ENCODE assay signal across 33 cellular contexts in genomic region chr10:130546841-130547240, GRCh38.
A peak's percentile ranks its signal among the peaks of the same experiment; 100 is the strongest.
DNase-seq lines count a peak whose midpoint lies in the region; ATAC-seq and TF ChIP-seq lines count a peak whose summit lies in the region.
"Had no signal": no experiment of that assay in that cellular context is flagged by ENCODE, and none has a peak within 500 bp of the region (broad histone marks: within the 10 kb centered on the region; RNA-seq: fewer than 3 reads in every experiment).

No MANE protein-coding gene starts in this region.

- intact Hi-C loops in MCF 10A (cut with micrococcal nuclease): loop anchor here (1.0 kb wide), 1 partner anchor 1328 kb away; no protein-coding TSS in a partner anchor
- intact Hi-C loops in mammary epithelial cell (cut with micrococcal nuclease): loop anchor here (10.0 kb wide), 1 partner anchor 768 kb away; the partner anchor contains the start of gene TCERG1L
- intact Hi-C loops in esophagus muscularis mucosa (cut with DNase I): no loop called here

- WGBS in mammary epithelial cell (ENCODE audit: low coverage, missing lambda C conversion rate): 12% methylated on average over 5 of the region's 7 CpGs
- no CpG with 5 or more reads among the region's 7 CpGs for WGBS in H9 (ENCODE audit: extremely low coverage, insufficient read length, low lambda C conversion rate)
- 91% methylated on average over 7 of the region's 7 CpGs for WGBS in esophagus muscularis mucosa

- H3K4me3 ChIP-seq in mammary epithelial cell (replicated peaks in 1 of 3; ENCODE audit: insufficient read depth in 1 of 3, low read depth in 2 of 3, low read length in 3 of 3): no peak overlapping the region
- H3K4me3 ChIP-seq in BLaER1: no peak overlapping the region
- no peak overlapping the region for H3K4me3 ChIP-seq in esophagus muscularis mucosa
- H3K4me3 ChIP-seq: A549; BLaER1 treated with 17β-estradiol and CSF1 and Interleukin-3, amounts not matched to agents 10 nM and 100 nM had no signal

- no peak overlapping the region for H4K91ac ChIP-seq in H9 (ENCODE audit: insufficient read length, low read depth, low read length)

- no peak overlapping the region for H2AFZ ChIP-seq in mammary epithelial cell (ENCODE audit: low read depth, low read length)
- no peak overlapping the region for H2AFZ ChIP-seq in H9 (ENCODE audit: low read length)

- H3K79me2 ChIP-seq in mammary epithelial cell (ENCODE audit: insufficient read depth, low read length) (no peaks in the 10 kb centered on the region), H9 (ENCODE audit: insufficient read depth, low read length) (no peaks in the 10 kb centered on the region)

- H3K79me1 ChIP-seq in H9 (ENCODE audit: insufficient read depth, low read depth, low read length, poor library complexity, severe bottlenecking): no peaks in the 10 kb centered on the region

- no peaks in the 10 kb centered on the region for H3K9me3 Mint-ChIP-seq in MCF 10A (ENCODE audit: unreplicated experiment)
- H3K9me3 Mint-ChIP-seq in H9: no peaks in the 10 kb centered on the region
- H3K9me3 Mint-ChIP-seq: CD4-positive, alpha-beta T cell; CD4-positive, CD25-positive, alpha-beta regulatory T cell; CD8-positive, alpha-beta T cell had no signal

- no peak overlapping the region for H3K9ac ChIP-seq in mammary epithelial cell (ENCODE audit: insufficient read depth, low read length)
- no peak overlapping the region for H3K9ac ChIP-seq in BLaER1
- H3K9ac ChIP-seq in H9 (ENCODE audit: extremely low read depth, insufficient read length, low read length): no peak overlapping the region
- H3K9ac ChIP-seq: BLaER1 treated with 17β-estradiol and CSF1 and Interleukin-3, amounts not matched to agents 10 nM and 100 nM had no signal

- H3K9me3 ChIP-seq in mammary epithelial cell (replicated peaks; ENCODE audit: insufficient read depth, low read length): peaks cover 30% of the 10 kb centered on the region
- H3K9me3 ChIP-seq in BLaER1: peaks cover 13% of the 10 kb centered on the region
- H3K9me3 ChIP-seq in H9 (ENCODE audit: control insufficient read depth, low read depth, low read length): no peaks in the 10 kb centered on the region
- H3K9me3 ChIP-seq in esophagus muscularis mucosa: no peaks in the 10 kb centered on the region
- H3K9me3 ChIP-seq: A549, BE2C, Caco-2 had no signal

- H3K36me3 Mint-ChIP-seq in MCF 10A (ENCODE audit: insufficient read depth, unreplicated experiment) (no peaks in the 10 kb centered on the region), H9 (ENCODE audit: insufficient read depth in 1 of 3, low read depth in 3 of 3) (no peaks in the 10 kb centered on the region)
- H3K36me3 Mint-ChIP-seq: CD14-positive monocyte; CD4-positive, alpha-beta memory T cell; CD4-positive, CD25-positive, alpha-beta regulatory T cell; CD8-positive, alpha-beta memory T cell; CD8-positive, alpha-beta T cell had no signal

- H3K23me2 ChIP-seq in H9 (ENCODE audit: insufficient read length, low read depth, low read length, poor library complexity, severe bottlenecking): no peaks in the 10 kb centered on the region

- H3K56ac ChIP-seq in H9 (ENCODE audit: insufficient read length, low read depth, low read length): no peak overlapping the region

- H3K4me3 Mint-ChIP-seq in MCF 10A (ENCODE audit: unreplicated experiment) (no peak overlapping the region), H9 (no peak overlapping the region)
- H3K4me3 Mint-ChIP-seq: B cell; CD14-positive monocyte; CD4-positive, alpha-beta memory T cell; CD4-positive, alpha-beta T cell; CD4-positive, CD25-positive, alpha-beta regulatory T cell; CD8-positive, alpha-beta memory T cell; CD8-positive, alpha-beta T cell had no signal

- dilution Hi-C loops in mammary epithelial cell (cut with HindIII; ENCODE audit: low sequenced_read_pairs): no loop called here

- H3K27ac Mint-ChIP-seq in MCF 10A (ENCODE audit: low read depth, unreplicated experiment) (peak overlapping the region; percentile 6), H9 (no peak overlapping the region)
- H3K27ac Mint-ChIP-seq: B cell; CD14-positive monocyte; CD4-positive, alpha-beta memory T cell; CD4-positive, alpha-beta T cell; CD4-positive, CD25-positive, alpha-beta regulatory T cell; CD8-positive, alpha-beta memory T cell; CD8-positive, alpha-beta T cell had no signal

- H2BK120ac ChIP-seq in H9 (ENCODE audit: low read depth, low read length, poor library complexity, severe bottlenecking): no peak overlapping the region

- no peak overlapping the region for H2AK5ac ChIP-seq in H9 (ENCODE audit: insufficient read length, low read length)

- H2BK12ac ChIP-seq in H9 (ENCODE audit: insufficient read length, low read depth, low read length): no peak overlapping the region

- TF ChIP-seq CTCF in MCF 10A (IDR thresholded peaks at IDR 0.05; ENCODE audit: unreplicated experiment) (no peak), mammary epithelial cell (conservative IDR thresholded peaks at IDR 0.05 in 1 of 2, IDR thresholded peaks at IDR 0.05 in 1 of 2; ENCODE audit: extremely low read depth in 1 of 2, insufficient read depth in 1 of 2, low read depth in 1 of 2, low read length in 2 of 2) (no peak), H9 (conservative IDR thresholded peaks at IDR 0.05) (no peak), esophagus muscularis mucosa (IDR thresholded peaks at IDR 0.05) (no peak)

- H2BK5ac ChIP-seq in H9 (ENCODE audit: insufficient read length, low read length): no peak overlapping the region

- no peak overlapping the region for H3K23ac ChIP-seq in H9 (ENCODE audit: insufficient read length, low read depth, low read length)

- H3K4me1 ChIP-seq in mammary epithelial cell (ENCODE audit: insufficient read depth, low read length): no peaks in the 10 kb centered on the region
- peaks cover 34% of the 10 kb centered on the region for H3K4me1 ChIP-seq in BLaER1
- H3K4me1 ChIP-seq in H9 (ENCODE audit: insufficient read depth, low read length): no peaks in the 10 kb centered on the region; the same call in 1 of the 2 replicates
- H3K4me1 ChIP-seq in esophagus muscularis mucosa: no peaks in the 10 kb centered on the region
- H3K4me1 ChIP-seq: A549, BE2C, Caco-2 had no signal

- no peak overlapping the region for H3K4me2 ChIP-seq in mammary epithelial cell (ENCODE audit: insufficient read depth, low read depth, low read length)
- 0 out of 2 replicates have a peak overlapping the region, but pooled peaks have one; percentile 59 for H3K4me2 ChIP-seq in BLaER1
- no peak overlapping the region for H3K4me2 ChIP-seq in H9 (ENCODE audit: insufficient read depth, insufficient read length, low read length)
- H3K4me2 ChIP-seq: A549 had no signal

- no peak overlapping the region for H3K27ac ChIP-seq in mammary epithelial cell (ENCODE audit: insufficient read depth, low read depth, low read length)
- no peak overlapping the region for H3K27ac ChIP-seq in BLaER1
- no peak overlapping the region for H3K27ac ChIP-seq in H9 (ENCODE audit: insufficient read length, low read depth, low read length)
- no peak overlapping the region for H3K27ac ChIP-seq in esophagus muscularis mucosa (replicated peaks in 1 of 4)
- H3K27ac ChIP-seq: 22Rv1; A549; BLaER1 treated with 17β-estradiol and CSF1 and Interleukin-3, amounts not matched to agents 10 nM and 100 nM; C4-2B had no signal

- no peak overlapping the region for H3K18ac ChIP-seq in H9 (ENCODE audit: insufficient read length, low read depth, low read length)

- no peak for TF ChIP-seq POLR2A in esophagus muscularis mucosa (IDR thresholded peaks at IDR 0.05; ENCODE audit: low read depth)

- TF ChIP-seq EP300 in esophagus muscularis mucosa (IDR thresholded peaks at IDR 0.05): no peak

- H2BK20ac ChIP-seq in H9 (ENCODE audit: low read depth, low read length, poor library complexity, severe bottlenecking): no peak overlapping the region

- H3K27me3 Mint-ChIP-seq in MCF 10A (ENCODE audit: insufficient read depth, unreplicated experiment) (no peaks in the 10 kb centered on the region), H9 (ENCODE audit: low read depth) (peaks cover 10% of the 10 kb centered on the region)
- H3K27me3 Mint-ChIP-seq: CD4-positive, CD25-positive, alpha-beta regulatory T cell; CD8-positive, alpha-beta memory T cell had no signal

- CTCF ChIA-PET in MCF 10A (lab: Yijun Ruan, JAX): interaction anchor here (0.5 to 1.8 kb wide), 4 partner anchors 632 to 1239 kb away, joined by 3 to 5 read pairs (median 3); no protein-coding TSS in a partner anchor
- CTCF ChIA-PET in mammary epithelial cell (lab: Charles Lee; ENCODE audit: low non-redundant PET): no interaction called here

- H3K27me3 ChIP-seq in mammary epithelial cell (ENCODE audit: insufficient read depth, low read length) (no peaks in the 10 kb centered on the region), BLaER1 (no peaks in the 10 kb centered on the region), H9 (ENCODE audit: insufficient read depth, low read length) (no peaks in the 10 kb centered on the region), esophagus muscularis mucosa (peaks cover 0 to 51% (median 0%) of the 10 kb centered on the region in 4 donors)
- H3K27me3 ChIP-seq: BE2C; BLaER1 treated with 17β-estradiol and CSF1 and Interleukin-3, amounts not matched to agents 10 nM and 100 nM had no signal

- H3T11ph ChIP-seq in H9 (ENCODE audit: low read length): no peak overlapping the region

- no peak overlapping the region for H3K4ac ChIP-seq in H9 (ENCODE audit: low read depth, low read length)

- H3K4me1 Mint-ChIP-seq in MCF 10A (ENCODE audit: insufficient read depth, unreplicated experiment) (peaks cover 13% of the 10 kb centered on the region), H9 (peaks cover 11 to 14% of the 10 kb centered on the region in 2 experiments)
- H3K4me1 Mint-ChIP-seq: B cell; CD14-positive monocyte; CD4-positive, alpha-beta memory T cell; CD4-positive, CD25-positive, alpha-beta regulatory T cell; CD8-positive, alpha-beta memory T cell had no signal

- H4K8ac ChIP-seq in H9 (replicated peaks; ENCODE audit: insufficient read length, low read depth, low read length): no peak overlapping the region

- H4K20me1 ChIP-seq in mammary epithelial cell (ENCODE audit: insufficient read depth, low read length): no peaks in the 10 kb centered on the region
- H4K20me1 ChIP-seq in BLaER1: no peaks in the 10 kb centered on the region
- no peaks in the 10 kb centered on the region for H4K20me1 ChIP-seq in H9 (ENCODE audit: control insufficient read depth, insufficient read depth, insufficient read length)
- H4K20me1 ChIP-seq: BLaER1 treated with 17β-estradiol and CSF1 and Interleukin-3, amounts not matched to agents 10 nM and 100 nM had no signal

- DNase-seq in MCF 10A (ENCODE audit: unreplicated experiment) (no peak), mammary epithelial cell (no peak), H9 (peak; percentile 14), esophagus muscularis mucosa (ENCODE audit: extremely low spot score) (peak; percentile 79), kidney tubule cell (ENCODE audit: low spot score) (no peak)
- DNase-seq in stimulated activated CD4-positive, alpha-beta T cell treated with anti-CD3 and anti-CD28 coated beads, Interleukin-4, amount 100 ng/mL, for 1 hour: no peak
- DNase-seq: 8988T; ACHN; AML-193; BE2C; C1 segment of cervical spinal cord; Caco-2; Calu3; CD4-positive, alpha-beta memory T cell; CD4-positive, alpha-beta T cell; CD4-positive, CD25-positive, alpha-beta regulatory T cell; CD8-positive, alpha-beta memory T cell; CD8-positive, alpha-beta T cell; COR-L47; DMS 273 treated with DMSO at 0.1 percent for 48 hours; DMS153; DMS79; DMS79 treated with DMSO at 0.1 percent for 48 hours; DND-41; EL had no signal

- in situ Hi-C loops in mammary epithelial cell (cut with MboI; ENCODE audit: low sequenced_read_pairs in 2 of 2): no loop called here

- POLR2A ChIA-PET in MCF 10A (lab: Yijun Ruan, JAX): no interaction called here

- BruUV-seq in MCF 10A (replicated peaks; lab: Mats Ljungman, UMichigan) (no TSS peak), mammary epithelial cell (replicated peaks; lab: Mats Ljungman, UMichigan) (no TSS peak)

- no peak overlapping the region for H3K14ac ChIP-seq in H9 (ENCODE audit: insufficient read depth, low read length)

- ATAC-seq in GM18520 (IDR thresholded peaks at IDR 0.05; ENCODE audit: unreplicated experiment): no peak
- ATAC-seq: CD8-positive, alpha-beta T cell had no signal

- H2BK15ac ChIP-seq in H9 (ENCODE audit: low read depth, low read length): no peak overlapping the region

- no peaks in the 10 kb centered on the region for H3K36me3 ChIP-seq in mammary epithelial cell (ENCODE audit: insufficient read depth, low read length)
- H3K36me3 ChIP-seq in BLaER1: no peaks in the 10 kb centered on the region
- no peaks in the 10 kb centered on the region for H3K36me3 ChIP-seq in esophagus muscularis mucosa
- H3K36me3 ChIP-seq: BE2C; BLaER1 treated with 17β-estradiol and CSF1 and Interleukin-3, amounts not matched to agents 10 nM and 100 nM had no signal

- H4K5ac ChIP-seq in H9 (ENCODE audit: insufficient read length, low read depth, low read length): no peak overlapping the region

Comparison
In these comparisons a context has a peak if more than half of its experiments do, and no peak if none do; other contexts are left out.
1. DNase-seq: peak in H9 (single experiment) and esophagus muscularis mucosa (single experiment); none in MCF 10A (single experiment), mammary epithelial cell (single experiment), kidney tubule cell (single experiment) and stimulated activated CD4-positive, alpha-beta T cell treated with anti-CD3 and anti-CD28 coated beads, Interleukin-4, amount 100 ng/mL, for 1 hour (single experiment).